Comparison of ENCODE assay signal across 22 cellular contexts in genomic region chr1:97516588-97516987, GRCh38.
DNase-seq lines count a peak whose midpoint lies in the region; ATAC-seq and TF ChIP-seq lines count a peak whose summit lies in the region.
"Had no signal": no experiment of that assay in that cellular context is flagged by ENCODE, and none has a peak within 500 bp of the region (broad histone marks: within the 10 kb centered on the region; RNA-seq: fewer than 3 reads in every experiment).

No MANE protein-coding gene starts in this region.

- H3K36me3 ChIP-seq in GM23338 (ENCODE audit: insufficient read depth) (no peaks in the 10 kb centered on the region), neuronal stem cell (replicated peaks in 1 of 2; ENCODE audit: control insufficient read depth in 2 of 2, insufficient read depth in 2 of 2, low read length in 2 of 2) (no peaks in the 10 kb centered on the region), psoas muscle (ENCODE audit: insufficient read depth in 1 of 2, low read depth in 1 of 2) (no peaks in the 10 kb centered on the region)
- H3K36me3 ChIP-seq: BE2C had no signal

- H3K79me2 ChIP-seq in GM23338 (replicated peaks; ENCODE audit: insufficient read depth) = no peaks in the 10 kb centered on the region

- H3K18ac ChIP-seq in neuronal stem cell (ENCODE audit: low read length) = no peak overlapping the region

- no peak overlapping the region for H3K4me3 Mint-ChIP-seq in GM23338
- H3K4me3 Mint-ChIP-seq: CD4-positive, CD25-positive, alpha-beta regulatory T cell; CD8-positive, alpha-beta memory T cell; HFFc6; IgD-negative memory B cell had no signal

- H3K23ac ChIP-seq in neuronal stem cell (ENCODE audit: low read depth, low read length, poor library complexity) = no peak overlapping the region

- H3K4me3 ChIP-seq in GM23338 = no peak overlapping the region
- H3K4me3 ChIP-seq in fibroblast of the aortic adventitia (ENCODE audit: low read depth, low read length) = no peak overlapping the region
- no peak overlapping the region for H3K4me3 ChIP-seq in neuronal stem cell (ENCODE audit: low read length in 2 of 2)
- no peak overlapping the region for H3K4me3 ChIP-seq in psoas muscle
- H3K4me3 ChIP-seq: GM23248 had no signal

- no peak for TF ChIP-seq CTCF in GM23338 (conservative IDR thresholded peaks at IDR 0.05; ENCODE audit: low read depth in 2 of 2)
- TF ChIP-seq CTCF in fibroblast of the aortic adventitia (IDR thresholded peaks at IDR 0.05; ENCODE audit: insufficient read depth, low read length) = no peak
- no peak for TF ChIP-seq CTCF in psoas muscle (IDR thresholded peaks at IDR 0.05)
- no peak for TF ChIP-seq CTCF in RWPE1 (conservative IDR thresholded peaks at IDR 0.05; ENCODE audit: low read depth)

- no peak overlapping the region for H3K4ac ChIP-seq in neuronal stem cell (ENCODE audit: low read length)

- no peak overlapping the region for H2BK12ac ChIP-seq in neuronal stem cell (ENCODE audit: low read length)

- POLR2A ChIA-PET in RWPE1 (lab: Yijun Ruan, JAX; ENCODE audit: low non-redundant PET) = no interaction called here

- peaks cover 12% of the 10 kb centered on the region; the same call in 2 of the 3 replicates for H3K4me1 Mint-ChIP-seq in GM23338
- H3K4me1 Mint-ChIP-seq: IgD-negative memory B cell had no signal

- intact Hi-C loops in psoas muscle (cut with DNase I) (no loop called here), Right ventricle myocardium inferior (cut with DNase I) (no loop called here)

- no peaks in the 10 kb centered on the region for H3K27me3 Mint-ChIP-seq in GM23338 (ENCODE audit: insufficient read depth, low read depth, poor library complexity)
- H3K27me3 Mint-ChIP-seq: CD4-positive, CD25-positive, alpha-beta regulatory T cell; CD8-positive, alpha-beta memory T cell; IgD-negative memory B cell had no signal

- H3K27ac ChIP-seq in GM23338 (ENCODE audit: low read depth) (no peak overlapping the region), neuronal stem cell (replicated peaks; ENCODE audit: low read length) (no peak overlapping the region), psoas muscle (no peak overlapping the region), RWPE1 (no peak overlapping the region)
- H3K27ac ChIP-seq: GM23248 had no signal

- peak overlapping the region; percentile 56 for H3K27ac Mint-ChIP-seq in GM23338
- H3K27ac Mint-ChIP-seq: HFFc6, IgD-negative memory B cell had no signal

- no peak overlapping the region for H2BK5ac ChIP-seq in neuronal stem cell (ENCODE audit: low read length)

- no peaks in the 10 kb centered on the region for H4K20me1 ChIP-seq in GM23338 (replicated peaks; ENCODE audit: insufficient read depth)

- H3K36me3 Mint-ChIP-seq in GM23338 (ENCODE audit: low read depth) = no peaks in the 10 kb centered on the region
- H3K36me3 Mint-ChIP-seq: IgD-negative memory B cell had no signal

- H3K4me2 ChIP-seq in GM23338 (no peak overlapping the region), neuronal stem cell (ENCODE audit: insufficient read depth, low read length, poor library complexity, severe bottlenecking) (no peak overlapping the region)

- H2AK5ac ChIP-seq in neuronal stem cell (ENCODE audit: low read depth, low read length) = no peak overlapping the region

- H4K91ac ChIP-seq in neuronal stem cell (ENCODE audit: low read depth, low read length, poor library complexity) = no peak overlapping the region

- no peaks in the 10 kb centered on the region for H3K79me1 ChIP-seq in neuronal stem cell (ENCODE audit: low read depth, low read length)

- H3K9me2 ChIP-seq in GM23338 (ENCODE audit: insufficient read depth) = no peaks in the 10 kb centered on the region

- no CpG with 5 or more reads among the region's 2 CpGs for WGBS in neuronal stem cell (ENCODE audit: extremely low coverage in 2 of 2, insufficient read length in 2 of 2, insufficient replicate concordance in 1 of 2), 2 donors
- WGBS in psoas muscle, 3 donors = 91 to 95% (median 91%) methylated on average over 2 of the region's 2 CpGs

- CTCF ChIA-PET in RWPE1 (lab: Yijun Ruan, JAX) = no interaction called here

- no peak overlapping the region for H3K9ac ChIP-seq in neuronal stem cell (ENCODE audit: low read depth, low read length, poor library complexity)
- H3K9ac ChIP-seq: GM23248 had no signal

- DNase-seq in GM23338 (ENCODE audit: low spot score) (no peak), NCI-H69 (lab: John Stamatoyannopoulos, UW) (peak; percentile 1), fibroblast of the aortic adventitia (ENCODE audit: low read depth) (peak; percentile 17), neuronal stem cell (ENCODE audit: low spot score) (no peak), psoas muscle (no peak), RWPE1 (ENCODE audit: low spot score) (no peak), Right ventricle myocardium inferior (ENCODE audit: missing footprints) (no peak)
- DNase-seq: ACHN; BE2C; C1 segment of cervical spinal cord; CD4-positive, CD25-positive, alpha-beta regulatory T cell; CD8-positive, alpha-beta memory T cell; COR-L47; DMS 273 treated with DMSO at 0.1 percent for 48 hours; DMS53; DND-41; EL; GM23248; H7; HFFc6 had no signal

- no peak overlapping the region for H4K8ac ChIP-seq in neuronal stem cell (ENCODE audit: low read depth, low read length)

- ATAC-seq in GM23338 = no peak
- ATAC-seq in psoas muscle = no peak
- ATAC-seq in Right ventricle myocardium inferior = no peak
- ATAC-seq: HCT116 had no signal

- H3K4me1 ChIP-seq in GM23338 (ENCODE audit: insufficient read depth) (no peaks in the 10 kb centered on the region), neuronal stem cell (ENCODE audit: control insufficient read depth in 2 of 2, insufficient read depth in 1 of 2, low read depth in 1 of 2, low read length in 2 of 2) (peaks cover 3 to 5% of the 10 kb centered on the region in 2 donors), psoas muscle (no peaks in the 10 kb centered on the region)

- no peaks in the 10 kb centered on the region for H3F3A ChIP-seq in GM23338 (replicated peaks; ENCODE audit: low read depth)

- no peaks in the 10 kb centered on the region for H3K27me3 ChIP-seq in GM23338 (ENCODE audit: insufficient read depth)
- H3K27me3 ChIP-seq in neuronal stem cell (ENCODE audit: control insufficient read depth in 3 of 3, insufficient read depth in 3 of 3, low read depth in 1 of 3, low read length in 3 of 3) = no peaks in the 10 kb centered on the region
- no peaks in the 10 kb centered on the region for H3K27me3 ChIP-seq in psoas muscle (ENCODE audit: insufficient read depth in 3 of 3, low read length in 2 of 3)
- H3K27me3 ChIP-seq: BE2C had no signal

- peaks cover 7% of the 10 kb centered on the region; the same call in 1 of the 3 replicates for H3K9me3 Mint-ChIP-seq in GM23338
- H3K9me3 Mint-ChIP-seq: HFFc6 had no signal

- no peak overlapping the region for H3K14ac ChIP-seq in neuronal stem cell (ENCODE audit: low read length)

- H3K9me3 ChIP-seq in neuronal stem cell (replicated peaks in 1 of 2; ENCODE audit: control insufficient read depth in 2 of 2, insufficient read depth in 1 of 2, low read depth in 1 of 2, low read length in 2 of 2) = peaks cover 0 to 7% of the 10 kb centered on the region in 2 donors
- H3K9me3 ChIP-seq in psoas muscle = peaks cover under 1% of the 10 kb centered on the region
- H3K9me3 ChIP-seq: BE2C had no signal

- H2BK120ac ChIP-seq in neuronal stem cell (ENCODE audit: low read depth, low read length) = no peak overlapping the region

- no peak overlapping the region for H2BK15ac ChIP-seq in neuronal stem cell (ENCODE audit: low read length)

- peak overlapping the region; percentile 34; the same call in 1 of the 2 replicates for H2AFZ ChIP-seq in GM23338
- H2AFZ ChIP-seq in neuronal stem cell (ENCODE audit: low read length) = peak overlapping the region; percentile 7
- H2AFZ ChIP-seq: GM23248 had no signal

TF ChIP-seq in GM23338, 12 proteins besides CTCF, POLR2A, EP300 and RAD21 (continues in another document):
- no peak for TF ChIP-seq ZNF331 (CRISPR knock-in tag; IDR thresholded peaks at IDR 0.05; ENCODE audit: low read depth)
- no peak for TF ChIP-seq REST (IDR thresholded peaks at IDR 0.05; ENCODE audit: unreplicated experiment)
- no peak for TF ChIP-seq ZNF114 (CRISPR knock-in tag; IDR thresholded peaks at IDR 0.05)
- TF ChIP-seq NANOG (IDR thresholded peaks at IDR 0.05; ENCODE audit: borderline replicate concordance) = no peak
- TF ChIP-seq EZH2 (IDR thresholded peaks at IDR 0.05; ENCODE audit: low read depth, unreplicated experiment) = no peak
- TF ChIP-seq JUNB (IDR thresholded peaks at IDR 0.05; ENCODE audit: unreplicated experiment) = no peak
- TF ChIP-seq STAT1 (IDR thresholded peaks at IDR 0.05; ENCODE audit: unreplicated experiment) = no peak
- TF ChIP-seq POLR2AphosphoS5 (IDR thresholded peaks at IDR 0.05; ENCODE audit: low read depth) = no peak

Comparison
In these comparisons a context has a peak if more than half of its experiments do, and no peak if none do; other contexts are left out.
1. DNase-seq: peak in NCI-H69 (single experiment) and fibroblast of the aortic adventitia (single experiment); none in GM23338 (single experiment), neuronal stem cell (single experiment), psoas muscle (0 of 2), RWPE1 (single experiment) and Right ventricle myocardium inferior (single experiment).